16 cellular contexts compared by ENCODE assay signal in genomic region chr17:45309400-45309799, GRCh38. TPM values are rescaled to one million over a fixed set of nuclear protein-coding genes. Genes with fewer than 3 reads are reported as not detected.
DNase-seq lines count a peak whose midpoint lies in the region; ATAC-seq and TF ChIP-seq lines count a peak whose summit lies in the region.
"Had no signal": no experiment of that assay in that cellular context is flagged by ENCODE, and none has a peak within 500 bp of the region (broad histone marks: within the 10 kb centered on the region; RNA-seq: fewer than 3 reads in every experiment).

No MANE protein-coding gene starts in this region.

- TF ChIP-seq CTCF in KMS-11 (conservative IDR thresholded peaks at IDR 0.05; ENCODE audit: low read depth, low read length) (no peak), colonic mucosa (IDR thresholded peaks at IDR 0.05) (no peak), gastrocnemius medialis (IDR thresholded peaks at IDR 0.05 in 4 of 5, conservative IDR thresholded peaks at IDR 0.05 in 1 of 5) (no peak)

- peaks cover 73% of the 10 kb centered on the region for H3K4me1 Mint-ChIP-seq in T-helper 1 cell treated with Interleukin-12 subunit alpha and Interleukin-12 subunit beta and Interleukin-4 antibody, amounts not matched to agents 30 μg/mL and 1 μg/mL, for 36 hours (ENCODE audit: low read depth)

- H3K4me3 ChIP-seq in KMS-11 (IDR thresholded peaks at IDR 0.05; ENCODE audit: insufficient read depth, low read depth, low read length) (no peak overlapping the region), colonic mucosa (no peak overlapping the region), gastrocnemius medialis (no peak overlapping the region)
- H3K4me3 ChIP-seq: right lobe of liver, SJCRH30 had no signal

- no peak for ATAC-seq in gastrocnemius medialis
- ATAC-seq in GM18858 (IDR thresholded peaks at IDR 0.05; ENCODE audit: unreplicated experiment), result no peak
- ATAC-seq: right lobe of liver had no signal

- no peaks in the 10 kb centered on the region for H4K20me1 ChIP-seq in KMS-11 (ENCODE audit: insufficient read depth)

- in situ Hi-C loops in gastrocnemius medialis (cut with MboI; ENCODE audit: low sequenced_read_pairs in 4 of 4), result no loop called here

- H3K9me3 ChIP-seq in colonic mucosa, result no peaks in the 10 kb centered on the region
- no peaks in the 10 kb centered on the region for H3K9me3 ChIP-seq in gastrocnemius medialis
- H3K9me3 ChIP-seq: right lobe of liver, SJCRH30 had no signal

- no peaks in the 10 kb centered on the region for H3K36me3 ChIP-seq in KMS-11 (ENCODE audit: insufficient read depth)
- no peaks in the 10 kb centered on the region for H3K36me3 ChIP-seq in colonic mucosa
- H3K36me3 ChIP-seq in gastrocnemius medialis, result no peaks in the 10 kb centered on the region
- H3K36me3 ChIP-seq: right lobe of liver, SJCRH30 had no signal

- H3K79me2 ChIP-seq in KMS-11 (ENCODE audit: insufficient read depth, low read depth), result peaks cover 94% of the 10 kb centered on the region

- H3K27me3 Mint-ChIP-seq in T-helper 1 cell treated with Interleukin-12 subunit alpha and Interleukin-12 subunit beta and Interleukin-4 antibody, amounts not matched to agents 30 μg/mL and 1 μg/mL, for 36 hours (ENCODE audit: low read depth), result no peaks in the 10 kb centered on the region

- no peak for DNase-seq in T-helper 1 cell
- DNase-seq in colonic mucosa, result no peak
- peak in 1 of 2 donors; percentile 29 for DNase-seq in gastrocnemius medialis
- DNase-seq in hypothalamus (lab: John Stamatoyannopoulos, UW), result no peak
- DNase-seq in A172 (ENCODE audit: low spot score), result no peak
- DNase-seq: activated CD4-positive, alpha-beta T cell treated with anti-CD3 and anti-CD28 coated beads for 1 hour; dermis blood vessel endothelial cell; KG1; NCI-H1930; right lobe of liver; SJCRH30; trophoblast cell had no signal

- peak overlapping the region; percentile 83 for H3K27ac Mint-ChIP-seq in T-helper 1 cell treated with Interleukin-12 subunit alpha and Interleukin-12 subunit beta and Interleukin-4 antibody, amounts not matched to agents 30 μg/mL and 1 μg/mL, for 36 hours

- no peak overlapping the region for H2AFZ ChIP-seq in KMS-11 (ENCODE audit: low read depth)

- no peak for TF ChIP-seq POLR2A in gastrocnemius medialis (IDR thresholded peaks at IDR 0.05)

- H3K9me3 Mint-ChIP-seq in T-helper 1 cell treated with Interleukin-12 subunit alpha and Interleukin-12 subunit beta and Interleukin-4 antibody, amounts not matched to agents 30 μg/mL and 1 μg/mL, for 36 hours, result no peaks in the 10 kb centered on the region

- intact Hi-C loops in colonic mucosa (cut with DNase I), result no loop called here
- intact Hi-C loops in gastrocnemius medialis (cut with DNase I; ENCODE audit: low total_unique reads), result no loop called here

- H3K9ac ChIP-seq in KMS-11, result no peak overlapping the region
- peak overlapping the region in 1 of 2 donors; percentile 62 for H3K9ac ChIP-seq in colonic mucosa (ENCODE audit: low read depth in 2 of 2, low read length in 2 of 2)

- peak overlapping the region; percentile 92; the same call in 1 of the 2 replicates for H3K4me2 ChIP-seq in KMS-11

- H3K27ac ChIP-seq in KMS-11, result no peak overlapping the region; the same call in 1 of the 2 replicates
- peak overlapping the region; percentile 98 for H3K27ac ChIP-seq in colonic mucosa
- peak overlapping the region; percentile 88 to 98 (median 94) for H3K27ac ChIP-seq in gastrocnemius medialis
- H3K27ac ChIP-seq: 22Rv1 had no signal

- no peak overlapping the region for H3K4me3 Mint-ChIP-seq in T-helper 1 cell treated with Interleukin-12 subunit alpha and Interleukin-12 subunit beta and Interleukin-4 antibody, amounts not matched to agents 30 μg/mL and 1 μg/mL, for 36 hours

- peaks cover 94% of the 10 kb centered on the region for H3K4me1 ChIP-seq in KMS-11 (ENCODE audit: low read depth, poor library complexity, severe bottlenecking)
- H3K4me1 ChIP-seq in colonic mucosa, result peaks cover 62% of the 10 kb centered on the region
- peaks cover 92 to 95% of the 10 kb centered on the region in 2 donors for H3K4me1 ChIP-seq in gastrocnemius medialis

- H3K27me3 ChIP-seq in KMS-11 (ENCODE audit: insufficient read depth, low read depth) (no peaks in the 10 kb centered on the region), colonic mucosa (no peaks in the 10 kb centered on the region), gastrocnemius medialis (no peaks in the 10 kb centered on the region)
- H3K27me3 ChIP-seq: right lobe of liver, SJCRH30 had no signal

- peaks cover 53% of the 10 kb centered on the region for H3K36me3 Mint-ChIP-seq in T-helper 1 cell treated with Interleukin-12 subunit alpha and Interleukin-12 subunit beta and Interleukin-4 antibody, amounts not matched to agents 30 μg/mL and 1 μg/mL, for 36 hours (ENCODE audit: low read depth)

RNA-seq across cellular contexts. Expression of gene MAP3K14, which starts 7.4 kb away (rescaled TPM):
- total RNA-seq in colonic mucosa, result 10 to 100 TPM; 11.1 to 15.0 TPM
- 10 to 100 TPM; 18.0 to 62.8 (median 34.0) TPM for total RNA-seq in gastrocnemius medialis
- 24.8 and 35.5 TPM in 2 replicates for total RNA-seq in A172 (2014; rRNA removed; shearing (Covaris generic))

RNA-seq across cellular contexts. Expression of gene SPATA32, which starts 47.5 kb away (rescaled TPM):
- total RNA-seq in colonic mucosa (not detected), gastrocnemius medialis (not detected)
- not detected in 2 replicates for total RNA-seq in A172 (2014; rRNA removed; shearing (Covaris generic))
- total RNA-seq: dermis blood vessel endothelial cell, right lobe of liver had no signal
